ENCODE assay signal across 8 cellular contexts in the genomic region with DNA sequence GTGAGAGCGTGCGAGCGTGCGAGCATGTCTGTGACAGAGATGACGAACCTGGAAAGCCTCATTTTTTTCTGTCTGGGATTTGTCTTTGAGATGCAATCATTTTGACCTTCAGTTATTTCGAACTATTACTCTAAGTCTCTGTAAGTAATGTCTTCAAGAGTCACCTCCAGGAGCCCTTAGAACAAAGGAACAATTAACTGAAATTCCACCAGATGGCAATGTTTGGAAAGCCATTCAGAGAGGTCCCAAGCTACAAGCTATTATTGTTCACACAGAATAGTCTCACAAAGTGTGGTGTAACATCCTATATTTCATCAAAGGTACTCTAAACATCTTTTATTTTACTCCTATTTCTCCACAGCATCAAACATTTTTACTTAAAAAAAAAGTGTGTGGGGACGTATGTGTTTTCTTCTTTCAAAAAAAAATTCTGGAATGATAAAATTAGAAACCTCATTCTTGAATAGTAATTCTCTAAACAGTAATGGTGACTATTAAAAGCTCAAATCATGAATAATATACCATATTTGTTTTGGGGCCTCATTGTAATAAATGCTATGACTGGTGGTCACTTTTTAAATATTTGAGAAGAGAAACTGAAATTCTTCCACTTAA. TPM values are rescaled to one million over a fixed set of nuclear protein-coding genes. Genes with fewer than 3 reads are reported as not detected.
DNase-seq lines count a peak whose midpoint lies in the region; ATAC-seq and TF ChIP-seq lines count a peak whose summit lies in the region.

No MANE protein-coding gene starts in this region.

- 41 to 46% methylated on average over 7 of the region's 7 CpGs for WGBS in body of pancreas, 2 donors

- no peaks in the 10 kb centered on the region for H3K9me3 ChIP-seq in body of pancreas

- intact Hi-C loops in body of pancreas (cut with DNase I): loop anchor here (5.0 kb wide), 1 partner anchor 131 kb away; no protein-coding TSS in a partner anchor

- H3K27ac ChIP-seq in body of pancreas: no peak overlapping the region

- TF ChIP-seq POLR2A in body of pancreas (IDR thresholded peaks at IDR 0.05): no peak

- no peaks in the 10 kb centered on the region for H3K36me3 Mint-ChIP-seq in stimulated activated memory B cell treated with anti-CD40 and anti-IgM and Interleukin-4, amounts not matched to agents 10 μg/mL and 1 μg/mL and 100 μg/mL, for 72 hours

- TF ChIP-seq CTCF in body of pancreas (IDR thresholded peaks at IDR 0.05): peak; percentile 37 to 76 (median 65)

- H3K4me1 ChIP-seq in body of pancreas: no peaks in the 10 kb centered on the region

- ATAC-seq in GM19438 (IDR thresholded peaks at IDR 0.05; ENCODE audit: low read depth, unreplicated experiment) (peak; percentile 78), HG03520 (IDR thresholded peaks at IDR 0.05; ENCODE audit: unreplicated experiment) (peak; percentile 88), body of pancreas (peak; percentile 90)
- peak; percentile 64 for ATAC-seq in stimulated activated memory B cell treated with anti-CD40 and anti-IgM and Interleukin-4, amounts not matched to agents 10 μg/mL and 1 μg/mL and 100 μg/mL, for 72 hours

- no peaks in the 10 kb centered on the region for H3K36me3 ChIP-seq in body of pancreas (replicated peaks in 1 of 2; ENCODE audit: insufficient read depth in 1 of 2, low read depth in 2 of 2)

- H3K4me1 Mint-ChIP-seq in stimulated activated memory B cell treated with anti-CD40 and anti-IgM and Interleukin-4, amounts not matched to agents 10 μg/mL and 1 μg/mL and 100 μg/mL, for 72 hours: no peaks in the 10 kb centered on the region

- peaks cover 9% of the 10 kb centered on the region for H3K27me3 Mint-ChIP-seq in stimulated activated memory B cell treated with anti-CD40 and anti-IgM and Interleukin-4, amounts not matched to agents 10 μg/mL and 1 μg/mL and 100 μg/mL, for 72 hours

- no peak overlapping the region for H3K4me3 Mint-ChIP-seq in stimulated activated memory B cell treated with anti-CD40 and anti-IgM and Interleukin-4, amounts not matched to agents 10 μg/mL and 1 μg/mL and 100 μg/mL, for 72 hours

- peak; percentile 58 for DNase-seq in DMS53 treated with DMSO at 0.1 percent for 48 hours (lab: John Stamatoyannopoulos, UW; ENCODE audit: unreplicated experiment)
- DNase-seq in NCI-H526 treated with DMSO at 0.1 percent for 48 hours (lab: John Stamatoyannopoulos, UW): peak; percentile 22
- peak in 1 of 4 donors; percentile 43 for DNase-seq in body of pancreas
- peak; percentile 67 for DNase-seq in iPS-NIHi11 (ENCODE audit: low spot score)
- no peak for DNase-seq in activated naive CD4-positive, alpha-beta T cell treated with Interleukin-2 at 50 U/mL for 16 hours

- H3K4me3 ChIP-seq in body of pancreas: no peak overlapping the region

- no peaks in the 10 kb centered on the region for H3K27me3 ChIP-seq in body of pancreas

- H3K9me3 Mint-ChIP-seq in stimulated activated memory B cell treated with anti-CD40 and anti-IgM and Interleukin-4, amounts not matched to agents 10 μg/mL and 1 μg/mL and 100 μg/mL, for 72 hours: no peaks in the 10 kb centered on the region

- no peak overlapping the region for H3K27ac Mint-ChIP-seq in stimulated activated memory B cell treated with anti-CD40 and anti-IgM and Interleukin-4, amounts not matched to agents 10 μg/mL and 1 μg/mL and 100 μg/mL, for 72 hours

RNA-seq across cellular contexts. Expression of a gene that starts 35.1 kb away (rescaled TPM):
- 10 to 100 TPM; 11.7 to 11.9 TPM for total RNA-seq in body of pancreas
